In genomic region chr7:76343294-76343930, GRCh38 we compare ENCODE assay signal across 16 cellular contexts. TPM values are rescaled to one million over a fixed set of nuclear protein-coding genes. Genes with fewer than 3 reads are reported as not detected.
A peak's percentile ranks its signal among the peaks of the same experiment; 100 is the strongest.
DNase-seq lines count a peak whose midpoint lies in the region; ATAC-seq, FAIRE-seq and TF ChIP-seq lines count a peak whose summit lies in the region.
"Had no signal": no experiment of that assay in that cellular context is flagged by ENCODE, and none has a peak within 500 bp of the region (broad histone marks: within the 10 kb centered on the region; RNA-seq: fewer than 3 reads in every experiment).

No MANE protein-coding gene starts in this region.

- TF ChIP-seq CTCF in A549 (IDR thresholded peaks at IDR 0.05), result no peak
- TF ChIP-seq CTCF in DND-41 (IDR thresholded peaks at IDR 0.05; ENCODE audit: borderline replicate concordance, extremely low read depth, low read length, poor library complexity, severe bottlenecking), result no peak
- no peak for TF ChIP-seq CTCF in prostate gland (IDR thresholded peaks at IDR 0.05)

- TF ChIP-seq POLR2A in A549 (IDR thresholded peaks at IDR 0.05; ENCODE audit: low read length), result no peak
- no peak for TF ChIP-seq POLR2A in prostate gland (IDR thresholded peaks at IDR 0.05)

- H4K20me1 ChIP-seq in DND-41 (ENCODE audit: insufficient read depth, low read length), result peaks cover 85% of the 10 kb centered on the region

- H3K27ac Mint-ChIP-seq in activated T-helper 1 cell treated with anti-CD3 and anti-CD28 coated beads, Interleukin-12 subunit alpha, Interleukin-12 subunit beta, Interleukin-2, Interleukin-4 antibody, amounts not matched to agents 30 ng/mL and 10 ng/mL and 1 ng/mL, durations not matched to agents 14 hours and 24 hours and 36 hours, result peak overlapping the region; percentile 1

- TF ChIP-seq EP300 in A549 (IDR thresholded peaks at IDR 0.05), result no peak

- no peak overlapping the region for H3K4me3 Mint-ChIP-seq in activated T-helper 1 cell treated with anti-CD3 and anti-CD28 coated beads, Interleukin-12 subunit alpha, Interleukin-12 subunit beta, Interleukin-2, Interleukin-4 antibody, amounts not matched to agents 30 ng/mL and 10 ng/mL and 1 ng/mL, durations not matched to agents 14 hours and 24 hours and 36 hours

- H3K27ac ChIP-seq in A549 (no peak overlapping the region), DND-41 (ENCODE audit: low read length) (no peak overlapping the region), prostate gland (no peak overlapping the region)
- H3K27ac ChIP-seq: HL-60, SJCRH30 had no signal

- H3K4me3 ChIP-seq in A549 (no peak overlapping the region), DND-41 (ENCODE audit: low read depth in 1 of 2, low read length in 2 of 2) (no peak overlapping the region), prostate gland (no peak overlapping the region)
- H3K4me3 ChIP-seq: HAP-1, SJCRH30 had no signal

- no peak for TF ChIP-seq RAD21 in A549 (conservative IDR thresholded peaks at IDR 0.05 in 1 of 2, IDR thresholded peaks at IDR 0.05 in 1 of 2)

- 74% methylated on average over 6 of the region's 6 CpGs for WGBS in A549 (ENCODE audit: missing lambda C conversion rate)
- 94% methylated on average over 6 of the region's 6 CpGs for WGBS in prostate gland

- H3K36me3 ChIP-seq in DND-41 (ENCODE audit: insufficient read depth, low read length) (peaks cover 87% of the 10 kb centered on the region), prostate gland (no peaks in the 10 kb centered on the region)

- H3K9me3 ChIP-seq in A549 (no peaks in the 10 kb centered on the region), DND-41 (ENCODE audit: insufficient read depth, low read length, severe bottlenecking) (no peaks in the 10 kb centered on the region), prostate gland (no peaks in the 10 kb centered on the region)
- H3K9me3 ChIP-seq: HAP-1, SJCRH30 had no signal

- no peaks in the 10 kb centered on the region for H3K9me3 Mint-ChIP-seq in activated T-helper 1 cell treated with anti-CD3 and anti-CD28 coated beads, Interleukin-12 subunit alpha, Interleukin-12 subunit beta, Interleukin-2, Interleukin-4 antibody, amounts not matched to agents 30 ng/mL and 10 ng/mL and 1 ng/mL, durations not matched to agents 14 hours and 24 hours and 36 hours

- POLR2A ChIA-PET in A549 (lab: Yijun Ruan, JAX), result interaction anchor here (1.8 kb wide), 1 partner anchor 15 kb away, joined by 5 read pairs; the partner anchor contains the start of gene YWHAG

- FAIRE-seq in A549 (lab: Jason Lieb, UNC), result no peak
- FAIRE-seq: endometrium, GM19239 had no signal

- H2AFZ ChIP-seq in DND-41 (ENCODE audit: low read depth, low read length), result no peak overlapping the region

- CTCF ChIA-PET in A549 (lab: Yijun Ruan, JAX), result interaction anchor here (1.5 to 2.3 kb wide), 2 partner anchors 16 to 21 kb away, joined by 3 to 8 read pairs; partner anchors contain the start of gene YWHAG

- peaks cover 99% of the 10 kb centered on the region for H3K79me2 ChIP-seq in DND-41 (ENCODE audit: insufficient read depth, low read length)

- H3K4me1 Mint-ChIP-seq in activated T-helper 1 cell treated with anti-CD3 and anti-CD28 coated beads, Interleukin-12 subunit alpha, Interleukin-12 subunit beta, Interleukin-2, Interleukin-4 antibody, amounts not matched to agents 30 ng/mL and 10 ng/mL and 1 ng/mL, durations not matched to agents 14 hours and 24 hours and 36 hours (ENCODE audit: low read depth), result peaks cover 71% of the 10 kb centered on the region

- H3K4me2 ChIP-seq in A549, result peak overlapping the region; percentile 8; the same call in 1 of the 3 replicates
- no peak overlapping the region for H3K4me2 ChIP-seq in DND-41 (ENCODE audit: insufficient read depth, low read length)

- H3K9ac ChIP-seq in DND-41 (ENCODE audit: low read depth, low read length), result no peak overlapping the region

- intact Hi-C loops in activated T-helper 1 cell treated with anti-CD3 and anti-CD28 coated beads, Interleukin-12 subunit alpha, Interleukin-12 subunit beta, Interleukin-2, Interleukin-4 antibody, amounts not matched to agents 30 ng/mL and 10 ng/mL and 1 ng/mL, durations not matched to agents 14 hours and 24 hours and 36 hours (cut with micrococcal nuclease), result loop anchor here (2.0 kb wide), 1 partner anchor 13 kb away; no protein-coding TSS in a partner anchor
- intact Hi-C loops in prostate gland (cut with DNase I), result no loop called here

- H3K27me3 Mint-ChIP-seq in activated T-helper 1 cell treated with anti-CD3 and anti-CD28 coated beads, Interleukin-12 subunit alpha, Interleukin-12 subunit beta, Interleukin-2, Interleukin-4 antibody, amounts not matched to agents 30 ng/mL and 10 ng/mL and 1 ng/mL, durations not matched to agents 14 hours and 24 hours and 36 hours (ENCODE audit: insufficient read depth), result no peaks in the 10 kb centered on the region

- DNase-seq in A549 (ENCODE audit: low read depth in 1 of 2, low spot score in 1 of 2), result no peak
- DNase-seq in DND-41, result no peak
- DNase-seq in activated T-helper 1 cell treated with anti-CD3 and anti-CD28 coated beads, Interleukin-12 subunit alpha, Interleukin-12 subunit beta, Interleukin-2, Interleukin-4 antibody, amounts not matched to agents 30 ng/mL and 10 ng/mL and 1 ng/mL, durations not matched to agents 14 hours and 24 hours and 36 hours (ENCODE audit: low spot score), result no peak
- DNase-seq in kidney tubule cell (ENCODE audit: low spot score), result peak; percentile 37
- no peak for DNase-seq in iPS-NIHi11 (ENCODE audit: low spot score)
- DNase-seq in NCI-H1417 (lab: John Stamatoyannopoulos, UW), result no peak
- DNase-seq in prostate gland (ENCODE audit: low spot score), result no peak
- DNase-seq: left colon, NCI-H2029, NCI-H82, right cardiac atrium, SJCRH30 had no signal

- H3K4me1 ChIP-seq in A549 (peaks cover 94% of the 10 kb centered on the region), DND-41 (ENCODE audit: insufficient read depth, low read length) (no peaks in the 10 kb centered on the region), prostate gland (replicated peaks) (no peaks in the 10 kb centered on the region)
- H3K4me1 ChIP-seq: HAP-1, SJCRH30 had no signal

- ATAC-seq in A549 (peak; percentile 32 to 56; a peak in 5 of 6 replicates), DND-41 (ENCODE audit: insufficient read depth, low read depth) (0 out of 3 replicates have a peak, but pooled peaks have one; percentile 22)
- ATAC-seq: left colon, right cardiac atrium had no signal

- H3K27me3 ChIP-seq in DND-41 (ENCODE audit: insufficient read depth, low read length, poor library complexity) (no peaks in the 10 kb centered on the region), prostate gland (replicated peaks; ENCODE audit: insufficient read depth) (no peaks in the 10 kb centered on the region)
- H3K27me3 ChIP-seq: SJCRH30 had no signal

- peaks cover 61% of the 10 kb centered on the region for H3K36me3 Mint-ChIP-seq in activated T-helper 1 cell treated with anti-CD3 and anti-CD28 coated beads, Interleukin-12 subunit alpha, Interleukin-12 subunit beta, Interleukin-2, Interleukin-4 antibody, amounts not matched to agents 30 ng/mL and 10 ng/mL and 1 ng/mL, durations not matched to agents 14 hours and 24 hours and 36 hours (ENCODE audit: low read depth)

TF ChIP-seq in A549, 52 proteins besides CTCF, POLR2A, EP300 and RAD21:
- TF ChIP-seq FOSL2 (IDR thresholded peaks at IDR 0.05) (no peak), FOSL2 (CRISPR knock-in tag; IDR thresholded peaks at IDR 0.05) (peak; percentile 11; the same call in 1 of the 2 replicates), EHF (CRISPR knock-in tag; IDR thresholded peaks at IDR 0.05) (no peak), USF2 (IDR thresholded peaks at IDR 0.05) (peak; percentile 61; the same call in 1 of the 2 replicates), RFX5 (IDR thresholded peaks at IDR 0.05) (no peak)

RNA-seq across cellular contexts. Expression of gene YWHAG, which starts 15.4 kb away (rescaled TPM):
- polyA plus RNA-seq in A549 (2011; rRNA removed) (140 and 141 TPM in 2 replicates), A549 (2017; fragmentation: RNase III; extraction: RNeasy Plus Mini Kit Qiagen cat#74134 plus additional on column Dnase treatment) (295 to 306 TPM (median 302 TPM) in 3 replicates)
- 45.1 and 50.9 TPM in 2 replicates for polyA plus RNA-seq in A549 (2012; cell fraction: cytosol; rRNA removed)
- polyA plus RNA-seq in A549 (2012; cell fraction: nucleus; rRNA removed), result 40.3 and 49.7 TPM in 2 replicates
- 131 and 145 TPM in 2 replicates for polyA minus RNA-seq in A549 (2011; rRNA and poly(A)+ RNA removed)
- 165 and 167 TPM in 2 replicates for total RNA-seq in activated T-helper 1 cell treated with anti-CD3 and anti-CD28 coated beads, Interleukin-12 subunit alpha, Interleukin-12 subunit beta, Interleukin-2, Interleukin-4 antibody, amounts not matched to agents 30 ng/mL and 10 ng/mL and 1 ng/mL, durations not matched to agents 14 hours and 24 hours and 36 hours
- total RNA-seq in prostate gland, result 10 to 100 TPM; 49.1 to 80.2 TPM

RNA-seq across cellular contexts. Expression of gene HSPB1, which starts 40.9 kb away (rescaled TPM):
- polyA plus RNA-seq in A549 (2011; rRNA removed) (185 and 209 TPM in 2 replicates), A549 (2017; fragmentation: RNase III; extraction: RNeasy Plus Mini Kit Qiagen cat#74134 plus additional on column Dnase treatment) (547 to 666 TPM (median 620 TPM) in 3 replicates)
- polyA plus RNA-seq in A549 (2012; cell fraction: cytosol; rRNA removed), result 1,409 and 1,648 TPM in 2 replicates
- polyA plus RNA-seq in A549 (2012; cell fraction: nucleus; rRNA removed), result 1,259 and 1,748 TPM in 2 replicates
- polyA minus RNA-seq in A549 (2011; rRNA and poly(A)+ RNA removed), result 41.9 and 74.6 TPM in 2 replicates
- 78.4 and 87.2 TPM in 2 replicates for total RNA-seq in activated T-helper 1 cell treated with anti-CD3 and anti-CD28 coated beads, Interleukin-12 subunit alpha, Interleukin-12 subunit beta, Interleukin-2, Interleukin-4 antibody, amounts not matched to agents 30 ng/mL and 10 ng/mL and 1 ng/mL, durations not matched to agents 14 hours and 24 hours and 36 hours
- 100 to 1,000 TPM; 781 to 833 TPM for total RNA-seq in prostate gland
